In the genomic region with DNA sequence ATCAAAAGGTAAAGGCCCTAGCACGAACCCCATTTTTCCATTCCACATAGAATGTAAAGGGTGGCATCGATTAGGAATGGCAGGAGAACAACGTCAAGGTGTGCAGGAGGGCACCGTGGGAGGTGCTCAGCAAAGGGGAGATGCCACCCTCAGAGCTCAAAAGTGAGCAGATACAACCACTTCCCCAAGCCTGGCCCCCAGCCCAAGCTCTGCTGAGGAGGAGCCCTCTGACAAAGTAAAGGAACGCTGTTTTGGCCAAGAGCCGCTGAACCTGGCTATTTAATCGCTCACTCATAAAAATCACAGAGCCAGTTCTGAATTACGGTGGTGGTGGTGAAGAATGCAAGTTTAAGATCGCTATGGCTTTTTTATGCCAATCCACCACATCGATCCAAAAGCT, we compare ENCODE assay signal across 8 cellular contexts. TPM values are rescaled to one million over a fixed set of nuclear protein-coding genes. Genes with fewer than 3 reads are reported as not detected.
DNase-seq lines count a peak whose midpoint lies in the region; ATAC-seq, FAIRE-seq and TF ChIP-seq lines count a peak whose summit lies in the region.

No MANE protein-coding gene starts in this region.

- no peak for TF ChIP-seq CTCF in WI38 (IDR thresholded peaks at IDR 0.05; ENCODE audit: low read depth, low read length)
- no peak for TF ChIP-seq CTCF in spleen (IDR thresholded peaks at IDR 0.05 in 8 of 11, conservative IDR thresholded peaks at IDR 0.05 in 3 of 11)

- H3K4me1 ChIP-seq in right cardiac atrium (ENCODE audit: control insufficient read depth, insufficient read depth, low read length) (peaks cover 2% of the 10 kb centered on the region), spleen (peaks cover 16 to 44% (median 24%) of the 10 kb centered on the region in 6 donors)

- ATAC-seq in right cardiac atrium (no peak), GM19455 (IDR thresholded peaks at IDR 0.05; ENCODE audit: unreplicated experiment) (no peak), HG03457 (IDR thresholded peaks at IDR 0.05; ENCODE audit: unreplicated experiment) (no peak), GM21360 (IDR thresholded peaks at IDR 0.05; ENCODE audit: unreplicated experiment) (no peak)

- no peak overlapping the region for H3K27ac ChIP-seq in right cardiac atrium (ENCODE audit: low read length)
- peak overlapping the region; percentile 82 to 99 (median 92) for H3K27ac ChIP-seq in spleen

- H3K27me3 ChIP-seq in H7 (ENCODE audit: control insufficient read depth, insufficient read depth, low read length) (peaks cover 11% of the 10 kb centered on the region), right cardiac atrium (ENCODE audit: control insufficient read depth, insufficient read depth) (no peaks in the 10 kb centered on the region), spleen (replicated peaks in 1 of 7) (peaks cover 0 to 20% (median 0%) of the 10 kb centered on the region in 7 donors)

- intact Hi-C loops in right cardiac atrium (cut with DNase I) = no loop called here
- intact Hi-C loops in spleen (cut with DNase I; ENCODE audit: low total_unique reads) = no loop called here

- H3K9me3 ChIP-seq in right cardiac atrium (ENCODE audit: control insufficient read depth, low read length) (no peaks in the 10 kb centered on the region), spleen (peaks cover 0 to 2% (median 0%) of the 10 kb centered on the region in 8 donors)

- H3K4me3 ChIP-seq in H7 (ENCODE audit: insufficient read depth, low read depth, low read length) = peak overlapping the region; percentile 82
- H3K4me3 ChIP-seq in WI38 (ENCODE audit: low read depth, low read length) = peak overlapping the region; percentile 68
- H3K4me3 ChIP-seq in right cardiac atrium (ENCODE audit: low read length) = peak overlapping the region; percentile 70
- H3K4me3 ChIP-seq in spleen = peak overlapping the region; percentile 51 to 90 (median 73)

- H3K36me3 ChIP-seq in H7 (replicated peaks; ENCODE audit: control insufficient read depth, insufficient read depth, low read length) (no peaks in the 10 kb centered on the region), spleen (peaks cover 0 to 16% (median 0%) of the 10 kb centered on the region in 6 donors)

- DNase-seq in H7 (no peak), right cardiac atrium (peak in 2 of 3 donors; percentile 57 to 66), spleen (no peak), frontal cortex (ENCODE audit: low spot score in 2 of 2) (no peak)

- TF ChIP-seq POLR2A in spleen (IDR thresholded peaks at IDR 0.05) = no peak

- no peak for FAIRE-seq in frontal cortex (lab: Jason Lieb, UNC)

- WGBS in right cardiac atrium = 28% methylated on average over 10 of the region's 10 CpGs
- 29 to 31% (median 30%) methylated on average over 10 of the region's 10 CpGs for WGBS in spleen, 5 donors

RNA-seq across cellular contexts. Expression of gene GNB5, which starts 12.4 kb away (rescaled TPM):
- 23.9 and 28.6 TPM in 2 replicates for total RNA-seq in H7 (2014; rRNA removed; shearing (Covaris generic))
- total RNA-seq in right cardiac atrium = 10 to 100 TPM; 35.8 to 50.9 (median 37.2) TPM
- 19.5 TPM for polyA plus RNA-seq in right cardiac atrium
- 10 to 100 TPM; 25.6 to 43.2 (median 31.3) TPM for total RNA-seq in spleen
- 10 to 100 TPM; 18.6 to 20.2 (median 20.0) TPM for polyA plus RNA-seq in spleen
- total RNA-seq in frontal cortex = 34.2 TPM

Comparison
In these comparisons a context has a peak if more than half of its experiments do, and no peak if none do; other contexts are left out.
1. DNase-seq: peak in right cardiac atrium (2 of 3); none in H7 (single experiment), spleen (single experiment) and frontal cortex (0 of 2).
2. Peak in every context shown above with its lines, with median percentiles within 50 percentile points of each other: H3K4me3 ChIP-seq.